Comparison of ENCODE assay signal across 9 cellular contexts in genomic region chr5:17282283-17283120, GRCh38.
DNase-seq lines count a peak whose midpoint lies in the region; ATAC-seq and TF ChIP-seq lines count a peak whose summit lies in the region.
"Had no signal": no experiment of that assay in that cellular context is flagged by ENCODE, and none has a peak within 500 bp of the region (broad histone marks: within the 10 kb centered on the region; RNA-seq: fewer than 3 reads in every experiment).

No MANE protein-coding gene starts in this region.

- peaks cover 1% of the 10 kb centered on the region; the same call in 1 of the 2 replicates for H3K36me3 ChIP-seq in HUES48 (ENCODE audit: control insufficient read depth, insufficient read depth, low read length)
- H3K36me3 ChIP-seq: right lobe of liver had no signal

- no peak overlapping the region for H3K4me3 Mint-ChIP-seq in activated CD8-positive, alpha-beta memory T cell treated with anti-CD3 and anti-CD28 coated beads, Interleukin-2, amount 10 ng/mL, durations not matched to agents 7 days and 5 days

- CTCF ChIA-PET in activated CD8-positive, alpha-beta memory T cell treated with anti-CD3 and anti-CD28 coated beads, Interleukin-2, amount 10 ng/mL, durations not matched to agents 7 days and 5 days (lab: Charles Lee) = no interaction called here

- H3K9me3 Mint-ChIP-seq in activated CD8-positive, alpha-beta memory T cell treated with anti-CD3 and anti-CD28 coated beads, Interleukin-2, amount 10 ng/mL, durations not matched to agents 7 days and 5 days (ENCODE audit: low read depth) = peaks cover 12% of the 10 kb centered on the region

- H3K27me3 Mint-ChIP-seq in activated CD8-positive, alpha-beta memory T cell treated with anti-CD3 and anti-CD28 coated beads, Interleukin-2, amount 10 ng/mL, durations not matched to agents 7 days and 5 days = no peaks in the 10 kb centered on the region

- H3K27ac ChIP-seq in HUES48 (ENCODE audit: low read depth, low read length) (peak overlapping the region; percentile 67), foreskin keratinocyte (no peak overlapping the region)
- H3K27ac ChIP-seq: right lobe of liver had no signal

- H3K4me1 Mint-ChIP-seq in activated CD8-positive, alpha-beta memory T cell treated with anti-CD3 and anti-CD28 coated beads, Interleukin-2, amount 10 ng/mL, durations not matched to agents 7 days and 5 days = no peaks in the 10 kb centered on the region

- no peaks in the 10 kb centered on the region for H3K27me3 ChIP-seq in HUES48 (ENCODE audit: control insufficient read depth, insufficient read depth, low read length)
- no peaks in the 10 kb centered on the region for H3K27me3 ChIP-seq in foreskin keratinocyte
- H3K27me3 ChIP-seq: right lobe of liver had no signal

- no peaks in the 10 kb centered on the region for H3K36me3 Mint-ChIP-seq in activated CD8-positive, alpha-beta memory T cell treated with anti-CD3 and anti-CD28 coated beads, Interleukin-2, amount 10 ng/mL, durations not matched to agents 7 days and 5 days

- no peak overlapping the region for H3K27ac Mint-ChIP-seq in activated CD8-positive, alpha-beta memory T cell treated with anti-CD3 and anti-CD28 coated beads, Interleukin-2, amount 10 ng/mL, durations not matched to agents 7 days and 5 days

- no peak overlapping the region for H3K4me3 ChIP-seq in HUES48 (ENCODE audit: low read depth, low read length)
- H3K4me3 ChIP-seq in fibroblast of villous mesenchyme (ENCODE audit: low read depth, low read length) = no peak overlapping the region
- H3K4me3 ChIP-seq: right lobe of liver had no signal

- H3K9me3 ChIP-seq in HUES48 (ENCODE audit: control insufficient read depth, insufficient read depth, low read length) = no peaks in the 10 kb centered on the region
- H3K9me3 ChIP-seq: right lobe of liver had no signal

- intact Hi-C loops in Right ventricle myocardium superior (cut with DNase I) = no loop called here

- H3K9ac ChIP-seq in HUES48 (ENCODE audit: low read depth, low read length) = no peak overlapping the region

- in situ Hi-C loops in GM13976 (cut with MboI; ENCODE audit: low sequenced_read_pairs, unreplicated experiment) = no loop called here

- peak; percentile 73 for DNase-seq in GM13976 (ENCODE audit: low spot score)
- DNase-seq in fibroblast of villous mesenchyme (ENCODE audit: low read depth) = peak; percentile 45
- no peak for DNase-seq in activated CD8-positive, alpha-beta memory T cell treated with anti-CD3 and anti-CD28 coated beads, Interleukin-2, amount 10 ng/mL, durations not matched to agents 7 days and 5 days
- no peak for DNase-seq in foreskin keratinocyte
- no peak for DNase-seq in Right ventricle myocardium superior
- no peak for DNase-seq in activated T-cell treated with anti-CD3 and anti-CD28 coated beads, Interleukin-2, amount 50 U/mL, for 1 hour
- DNase-seq: right lobe of liver had no signal

- TF ChIP-seq CTCF in GM13976 (IDR thresholded peaks at IDR 0.05; ENCODE audit: borderline replicate concordance, control extremely low read depth, extremely low read depth, insufficient read depth, missing control alignments) (no peak), fibroblast of villous mesenchyme (IDR thresholded peaks at IDR 0.05; ENCODE audit: insufficient read depth, low read depth, low read length) (no peak), foreskin keratinocyte (conservative IDR thresholded peaks at IDR 0.05) (no peak)

- peaks cover 14% of the 10 kb centered on the region for H3K4me1 ChIP-seq in HUES48 (ENCODE audit: control insufficient read depth, insufficient read depth, low read length)
- no peaks in the 10 kb centered on the region for H3K4me1 ChIP-seq in foreskin keratinocyte
- H3K4me1 ChIP-seq: right lobe of liver had no signal

- peak; percentile 97 for ATAC-seq in GM21529 (IDR thresholded peaks at IDR 0.05; ENCODE audit: unreplicated experiment)
- no peak for ATAC-seq in activated CD8-positive, alpha-beta memory T cell treated with anti-CD3 and anti-CD28 coated beads, Interleukin-2, amount 10 ng/mL, durations not matched to agents 7 days and 5 days
- ATAC-seq in foreskin keratinocyte = no peak
- no peak for ATAC-seq in Right ventricle myocardium superior (ENCODE audit: poor library complexity)

Comparison
In these comparisons a context has a peak if more than half of its experiments do, and no peak if none do; other contexts are left out.
1. DNase-seq: peak in GM13976 (single experiment) and fibroblast of villous mesenchyme (single experiment); none in activated CD8-positive, alpha-beta memory T cell treated with anti-CD3 and anti-CD28 coated beads, Interleukin-2, amount 10 ng/mL, durations not matched to agents 7 days and 5 days (single experiment), foreskin keratinocyte (0 of 2), Right ventricle myocardium superior (single experiment) and activated T-cell treated with anti-CD3 and anti-CD28 coated beads, Interleukin-2, amount 50 U/mL, for 1 hour (single experiment).